8 cellular contexts compared by ENCODE assay signal in the genomic region with DNA sequence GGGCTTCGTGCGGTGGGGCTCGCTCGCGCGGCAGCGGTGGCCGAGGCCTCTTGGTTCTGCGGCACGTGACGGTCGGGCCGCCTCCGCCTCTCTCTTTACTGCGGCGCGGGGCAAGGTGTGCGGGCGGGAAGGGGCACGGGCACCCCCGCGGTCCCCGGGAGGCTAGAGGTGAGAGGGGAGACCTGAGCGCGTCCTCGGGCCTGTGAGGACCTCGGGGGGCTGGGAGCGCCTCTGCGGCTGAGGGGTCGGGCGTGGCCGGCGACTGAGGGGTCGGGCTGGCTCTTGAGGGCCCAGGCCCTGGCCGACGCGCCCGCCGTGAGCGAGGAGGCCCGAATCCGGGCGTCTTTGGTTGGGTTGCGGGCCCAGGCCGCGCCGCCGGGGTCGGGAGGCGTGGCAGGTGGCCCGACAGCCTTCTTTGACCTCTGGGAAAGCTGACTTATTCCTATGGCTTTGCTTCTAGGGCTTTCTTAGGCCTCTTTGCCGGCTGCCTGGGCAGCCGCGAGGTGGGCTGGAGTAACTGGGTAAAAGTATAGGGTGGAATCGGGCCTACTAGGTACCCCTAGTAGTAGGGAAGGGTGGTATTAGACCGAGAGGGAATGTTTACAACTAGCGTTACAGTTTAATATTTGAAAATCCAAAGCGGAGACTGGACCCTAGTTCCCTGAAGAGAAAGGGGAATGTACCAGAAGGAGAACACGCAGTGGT. TPM values are rescaled to one million over a fixed set of nuclear protein-coding genes. Genes with fewer than 3 reads are reported as not detected.
DNase-seq lines count a peak whose midpoint lies in the region; ATAC-seq and TF ChIP-seq lines count a peak whose summit lies in the region.

A gene with protein sequence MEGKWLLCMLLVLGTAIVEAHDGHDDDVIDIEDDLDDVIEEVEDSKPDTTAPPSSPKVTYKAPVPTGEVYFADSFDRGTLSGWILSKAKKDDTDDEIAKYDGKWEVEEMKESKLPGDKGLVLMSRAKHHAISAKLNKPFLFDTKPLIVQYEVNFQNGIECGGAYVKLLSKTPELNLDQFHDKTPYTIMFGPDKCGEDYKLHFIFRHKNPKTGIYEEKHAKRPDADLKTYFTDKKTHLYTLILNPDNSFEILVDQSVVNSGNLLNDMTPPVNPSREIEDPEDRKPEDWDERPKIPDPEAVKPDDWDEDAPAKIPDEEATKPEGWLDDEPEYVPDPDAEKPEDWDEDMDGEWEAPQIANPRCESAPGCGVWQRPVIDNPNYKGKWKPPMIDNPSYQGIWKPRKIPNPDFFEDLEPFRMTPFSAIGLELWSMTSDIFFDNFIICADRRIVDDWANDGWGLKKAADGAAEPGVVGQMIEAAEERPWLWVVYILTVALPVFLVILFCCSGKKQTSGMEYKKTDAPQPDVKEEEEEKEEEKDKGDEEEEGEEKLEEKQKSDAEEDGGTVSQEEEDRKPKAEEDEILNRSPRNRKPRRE (plus strand): TSS at position 33 of the 705 bp plus-strand sequence. CDS start 6,715 bp downstream, outside the sequence.

- peak; percentile 79 for TF ChIP-seq POLR2A in breast epithelium (IDR thresholded peaks at IDR 0.05)

- H3K36me3 Mint-ChIP-seq in activated CD4-positive, alpha-beta T cell treated with anti-CD3 and anti-CD28 coated beads, Interleukin-2, amount 10 ng/mL, durations not matched to agents 24 days and 14 days (ENCODE audit: low read depth) = peaks cover 35% of the 10 kb centered on the region

- intact Hi-C loops in activated CD4-positive, alpha-beta T cell treated with anti-CD3 and anti-CD28 coated beads, Interleukin-2, amount 10 ng/mL, durations not matched to agents 24 days and 14 days (cut with micrococcal nuclease) = loop anchor here (1.0 to 5.0 kb wide), 8 partner anchors 21 to 1104 kb away; a partner anchor contains a TSS
- intact Hi-C loops in breast epithelium (cut with DNase I; ENCODE audit: low total_unique reads) = no loop called here

- H3K9me3 ChIP-seq in breast epithelium (no peaks in the 10 kb centered on the region), subcutaneous abdominal adipose tissue (ENCODE audit: control insufficient read depth in 5 of 5, low read length in 5 of 5) (no peaks in the 10 kb centered on the region)

- peak within 1 kb of the TSS; percentile 96 to 99 (median 98) for H3K9ac ChIP-seq in subcutaneous abdominal adipose tissue (ENCODE audit: low read length in 5 of 5)

- peaks cover 35% of the 10 kb centered on the region for H3K4me1 Mint-ChIP-seq in activated CD4-positive, alpha-beta T cell treated with anti-CD3 and anti-CD28 coated beads, Interleukin-2, amount 10 ng/mL, durations not matched to agents 24 days and 14 days

- TF ChIP-seq RAD21 in Ishikawa (IDR thresholded peaks at IDR 0.05; ENCODE audit: low read depth) = no peak

- no peaks in the 10 kb centered on the region for H3K9me3 Mint-ChIP-seq in activated CD4-positive, alpha-beta T cell treated with anti-CD3 and anti-CD28 coated beads, Interleukin-2, amount 10 ng/mL, durations not matched to agents 24 days and 14 days

- no peaks in the 10 kb centered on the region for H3K36me3 ChIP-seq in breast epithelium
- peaks cover 0 to 4% (median 0%) of the 10 kb centered on the region in 5 donors for H3K36me3 ChIP-seq in subcutaneous abdominal adipose tissue (ENCODE audit: control insufficient read depth in 5 of 5, insufficient read depth in 5 of 5, low read length in 5 of 5)

- no peak for DNase-seq in activated CD4-positive, alpha-beta T cell treated with anti-CD3 and anti-CD28 coated beads, Interleukin-2, amount 10 ng/mL, durations not matched to agents 24 days and 14 days
- DNase-seq in activated CD4-positive, alpha-beta T cell treated with anti-CD3 and anti-CD28 coated beads for 4 hours = no peak
- no peak for DNase-seq in breast epithelium (ENCODE audit: low spot score in 2 of 2)
- DNase-seq in stimulated activated CD4-positive, alpha-beta T cell treated with anti-CD3 and anti-CD28 coated beads, Interleukin-4, amount 100 ng/mL, for 4 hours = no peak

- no peaks in the 10 kb centered on the region for H3K27me3 Mint-ChIP-seq in activated CD4-positive, alpha-beta T cell treated with anti-CD3 and anti-CD28 coated beads, Interleukin-2, amount 10 ng/mL, durations not matched to agents 24 days and 14 days

- no peak for ATAC-seq in HG03196 (IDR thresholded peaks at IDR 0.05; ENCODE audit: unreplicated experiment)

- TF ChIP-seq CTCF in breast epithelium (IDR thresholded peaks at IDR 0.05) = no peak

- H3K27ac ChIP-seq in breast epithelium = peak within 1 kb of the TSS; percentile 96 to 99
- H3K27ac ChIP-seq in layer of hippocampus (ENCODE audit: low read depth, low read length) = peak within 1 kb of the TSS; percentile 94
- H3K27ac ChIP-seq in subcutaneous abdominal adipose tissue (ENCODE audit: low read depth, low read length) = peak within 1 kb of the TSS; percentile 97

- H3K27ac Mint-ChIP-seq in activated CD4-positive, alpha-beta T cell treated with anti-CD3 and anti-CD28 coated beads, Interleukin-2, amount 10 ng/mL, durations not matched to agents 24 days and 14 days = peak within 1 kb of the TSS; percentile 99

- H3K4me1 ChIP-seq in breast epithelium (no peaks in the 10 kb centered on the region), subcutaneous abdominal adipose tissue (ENCODE audit: control insufficient read depth in 5 of 5, insufficient read depth in 5 of 5, low read length in 5 of 5) (peaks cover 7 to 43% (median 29%) of the 10 kb centered on the region in 5 donors)

- H3K27me3 ChIP-seq in breast epithelium (no peaks in the 10 kb centered on the region), layer of hippocampus (ENCODE audit: control insufficient read depth, insufficient read depth, low read length) (no peaks in the 10 kb centered on the region), subcutaneous abdominal adipose tissue (ENCODE audit: control insufficient read depth in 5 of 5, insufficient read depth in 4 of 5, low read length in 5 of 5) (no peaks in the 10 kb centered on the region)

- peak within 1 kb of the TSS; percentile 68 to 94 (median 80) for H3K4me3 ChIP-seq in breast epithelium
- H3K4me3 ChIP-seq in subcutaneous abdominal adipose tissue (ENCODE audit: low read depth in 1 of 5, low read length in 5 of 5) = peak within 1 kb of the TSS; percentile 85 to 93 (median 90)

- no peak for TF ChIP-seq EP300 in Ishikawa (IDR thresholded peaks at IDR 0.05; ENCODE audit: borderline replicate concordance)

- H3K4me3 Mint-ChIP-seq in activated CD4-positive, alpha-beta T cell treated with anti-CD3 and anti-CD28 coated beads, Interleukin-2, amount 10 ng/mL, durations not matched to agents 24 days and 14 days = peak within 1 kb of the TSS; percentile 89

TF ChIP-seq in Ishikawa, 13 proteins besides CTCF, POLR2A, EP300 and RAD21:
- TF ChIP-seq TAF1 (IDR thresholded peaks at IDR 0.05; ENCODE audit: low read depth) = peak; percentile 69
- TF ChIP-seq EGR1 (IDR thresholded peaks at IDR 0.05) = peak; percentile 41; the same call in 1 of the 2 replicates
- TF ChIP-seq, protein P1, sequence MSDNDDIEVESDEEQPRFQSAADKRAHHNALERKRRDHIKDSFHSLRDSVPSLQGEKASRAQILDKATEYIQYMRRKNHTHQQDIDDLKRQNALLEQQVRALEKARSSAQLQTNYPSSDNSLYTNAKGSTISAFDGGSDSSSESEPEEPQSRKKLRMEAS (IDR thresholded peaks at IDR 0.05) = peak; percentile 95
- TF ChIP-seq CREB1 (IDR thresholded peaks at IDR 0.05; ENCODE audit: low read depth) = no peak
- no peak for TF ChIP-seq CEBPB (IDR thresholded peaks at IDR 0.05)
- peak; percentile 39; the same call in 1 of the 2 replicates for TF ChIP-seq ZBTB7A (IDR thresholded peaks at IDR 0.05; ENCODE audit: low read depth)
- TF ChIP-seq NFIC (IDR thresholded peaks at IDR 0.05) = no peak
- TF ChIP-seq, protein P2, sequence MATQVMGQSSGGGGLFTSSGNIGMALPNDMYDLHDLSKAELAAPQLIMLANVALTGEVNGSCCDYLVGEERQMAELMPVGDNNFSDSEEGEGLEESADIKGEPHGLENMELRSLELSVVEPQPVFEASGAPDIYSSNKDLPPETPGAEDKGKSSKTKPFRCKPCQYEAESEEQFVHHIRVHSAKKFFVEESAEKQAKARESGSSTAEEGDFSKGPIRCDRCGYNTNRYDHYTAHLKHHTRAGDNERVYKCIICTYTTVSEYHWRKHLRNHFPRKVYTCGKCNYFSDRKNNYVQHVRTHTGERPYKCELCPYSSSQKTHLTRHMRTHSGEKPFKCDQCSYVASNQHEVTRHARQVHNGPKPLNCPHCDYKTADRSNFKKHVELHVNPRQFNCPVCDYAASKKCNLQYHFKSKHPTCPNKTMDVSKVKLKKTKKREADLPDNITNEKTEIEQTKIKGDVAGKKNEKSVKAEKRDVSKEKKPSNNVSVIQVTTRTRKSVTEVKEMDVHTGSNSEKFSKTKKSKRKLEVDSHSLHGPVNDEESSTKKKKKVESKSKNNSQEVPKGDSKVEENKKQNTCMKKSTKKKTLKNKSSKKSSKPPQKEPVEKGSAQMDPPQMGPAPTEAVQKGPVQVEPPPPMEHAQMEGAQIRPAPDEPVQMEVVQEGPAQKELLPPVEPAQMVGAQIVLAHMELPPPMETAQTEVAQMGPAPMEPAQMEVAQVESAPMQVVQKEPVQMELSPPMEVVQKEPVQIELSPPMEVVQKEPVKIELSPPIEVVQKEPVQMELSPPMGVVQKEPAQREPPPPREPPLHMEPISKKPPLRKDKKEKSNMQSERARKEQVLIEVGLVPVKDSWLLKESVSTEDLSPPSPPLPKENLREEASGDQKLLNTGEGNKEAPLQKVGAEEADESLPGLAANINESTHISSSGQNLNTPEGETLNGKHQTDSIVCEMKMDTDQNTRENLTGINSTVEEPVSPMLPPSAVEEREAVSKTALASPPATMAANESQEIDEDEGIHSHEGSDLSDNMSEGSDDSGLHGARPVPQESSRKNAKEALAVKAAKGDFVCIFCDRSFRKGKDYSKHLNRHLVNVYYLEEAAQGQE (IDR thresholded peaks at IDR 0.05; ENCODE audit: low read depth) = no peak
- 0 out of 2 replicates have a peak, but pooled peaks have one; percentile 14 for TF ChIP-seq YY1 (IDR thresholded peaks at IDR 0.05; ENCODE audit: low read depth)
- TF ChIP-seq TCF12 (IDR thresholded peaks at IDR 0.05; ENCODE audit: low read depth) = no peak
- no peak for TF ChIP-seq FOXM1 (IDR thresholded peaks at IDR 0.05; ENCODE audit: borderline replicate concordance, low read depth)
- TF ChIP-seq TEAD4 (IDR thresholded peaks at IDR 0.05) = no peak
- TF ChIP-seq, protein P3, sequence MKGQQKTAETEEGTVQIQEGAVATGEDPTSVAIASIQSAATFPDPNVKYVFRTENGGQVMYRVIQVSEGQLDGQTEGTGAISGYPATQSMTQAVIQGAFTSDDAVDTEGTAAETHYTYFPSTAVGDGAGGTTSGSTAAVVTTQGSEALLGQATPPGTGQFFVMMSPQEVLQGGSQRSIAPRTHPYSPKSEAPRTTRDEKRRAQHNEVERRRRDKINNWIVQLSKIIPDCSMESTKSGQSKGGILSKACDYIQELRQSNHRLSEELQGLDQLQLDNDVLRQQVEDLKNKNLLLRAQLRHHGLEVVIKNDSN (IDR thresholded peaks at IDR 0.05) = peak; percentile 96

RNA-seq across cellular contexts. Expression of the gene that starts here (rescaled TPM):
- 514 and 546 TPM in 2 replicates for total RNA-seq in activated CD4-positive, alpha-beta T cell treated with anti-CD3 and anti-CD28 coated beads, Interleukin-2, amount 10 ng/mL, durations not matched to agents 24 days and 14 days
- 100 to 1,000 TPM; 379 to 416 (median 381) TPM for total RNA-seq in breast epithelium
